9 cellular contexts compared by ENCODE assay signal in genomic region chr6:157514659-157515496, GRCh38.
DNase-seq lines count a peak whose midpoint lies in the region; ATAC-seq and TF ChIP-seq lines count a peak whose summit lies in the region.
"Had no signal": no experiment of that assay in that cellular context is flagged by ENCODE, and none has a peak within 500 bp of the region (broad histone marks: within the 10 kb centered on the region; RNA-seq: fewer than 3 reads in every experiment).

No MANE protein-coding gene starts in this region.

- H3K4me1 Mint-ChIP-seq in activated CD8-positive, alpha-beta memory T cell treated with anti-CD3 and anti-CD28 coated beads, Interleukin-2, amount 10 ng/mL, durations not matched to agents 7 days and 5 days: peaks cover 24% of the 10 kb centered on the region

- no peaks in the 10 kb centered on the region for H3K27me3 ChIP-seq in sigmoid colon

- no peaks in the 10 kb centered on the region for H3K36me3 ChIP-seq in sigmoid colon

- H3K9me3 ChIP-seq in sigmoid colon: no peaks in the 10 kb centered on the region

- H3K4me3 Mint-ChIP-seq in activated CD8-positive, alpha-beta memory T cell treated with anti-CD3 and anti-CD28 coated beads, Interleukin-2, amount 10 ng/mL, durations not matched to agents 7 days and 5 days: no peak overlapping the region
- H3K4me3 Mint-ChIP-seq: B cell had no signal

- ATAC-seq in activated CD8-positive, alpha-beta memory T cell treated with anti-CD3 and anti-CD28 coated beads, Interleukin-2, amount 10 ng/mL, durations not matched to agents 7 days and 5 days: peak; percentile 55
- peak; percentile 96 for ATAC-seq in SK-N-SH treated with all-trans-retinoic acid at 6 μM for 48 hours
- peak; percentile 39 for ATAC-seq in stimulated activated naive CD8-positive, alpha-beta T cell treated with anti-CD3 and anti-CD28 coated beads, Interleukin-15, Interleukin-2, amounts not matched to agents 100 U/mL and 50 U/mL, for 24 hours

- CTCF ChIA-PET in activated CD8-positive, alpha-beta memory T cell treated with anti-CD3 and anti-CD28 coated beads, Interleukin-2, amount 10 ng/mL, durations not matched to agents 7 days and 5 days (lab: Charles Lee): interaction anchor here (1.3 kb wide), 1 partner anchor 12 kb away, joined by 5 read pairs; no protein-coding TSS in a partner anchor

- peak; percentile 46 for DNase-seq in activated CD8-positive, alpha-beta memory T cell treated with anti-CD3 and anti-CD28 coated beads, Interleukin-2, amount 10 ng/mL, durations not matched to agents 7 days and 5 days
- no peak for DNase-seq in activated CD8-positive, alpha-beta memory T cell treated with anti-CD3 and anti-CD28 coated beads, Interleukin-2, amount 50 U/mL, for 4 hours
- DNase-seq in foreskin fibroblast (peak; percentile 78 to 82), occipital lobe (lab: John Stamatoyannopoulos, UW) (no peak), head of caudate nucleus (no peak), sigmoid colon (no peak)
- DNase-seq in stimulated activated naive CD8-positive, alpha-beta T cell treated with anti-CD3 and anti-CD28 coated beads, Interleukin-15, Interleukin-2, amounts not matched to agents 100 U/mL and 50 U/mL, for 24 hours: no peak

- TF ChIP-seq CTCF in foreskin fibroblast (IDR thresholded peaks at IDR 0.05; ENCODE audit: low read depth, low read length) (no peak), sigmoid colon (IDR thresholded peaks at IDR 0.05) (no peak)

- no peak overlapping the region for H3K27ac ChIP-seq in sigmoid colon

- H3K9me3 Mint-ChIP-seq in activated CD8-positive, alpha-beta memory T cell treated with anti-CD3 and anti-CD28 coated beads, Interleukin-2, amount 10 ng/mL, durations not matched to agents 7 days and 5 days (ENCODE audit: low read depth): peaks cover 2% of the 10 kb centered on the region

- H3K4me1 ChIP-seq in sigmoid colon: no peaks in the 10 kb centered on the region

- WGBS in sigmoid colon, 2 donors: 87 to 93% methylated on average over 19 of the region's 19 CpGs

- H3K36me3 Mint-ChIP-seq in activated CD8-positive, alpha-beta memory T cell treated with anti-CD3 and anti-CD28 coated beads, Interleukin-2, amount 10 ng/mL, durations not matched to agents 7 days and 5 days: peaks cover 5% of the 10 kb centered on the region

- no peak for TF ChIP-seq POLR2A in sigmoid colon (IDR thresholded peaks at IDR 0.05)

- no peak for TF ChIP-seq EP300 in sigmoid colon (IDR thresholded peaks at IDR 0.05)

- no peak overlapping the region for H3K27ac Mint-ChIP-seq in activated CD8-positive, alpha-beta memory T cell treated with anti-CD3 and anti-CD28 coated beads, Interleukin-2, amount 10 ng/mL, durations not matched to agents 7 days and 5 days
- H3K27ac Mint-ChIP-seq: B cell had no signal

- no peaks in the 10 kb centered on the region for H3K27me3 Mint-ChIP-seq in activated CD8-positive, alpha-beta memory T cell treated with anti-CD3 and anti-CD28 coated beads, Interleukin-2, amount 10 ng/mL, durations not matched to agents 7 days and 5 days
- H3K27me3 Mint-ChIP-seq: B cell had no signal

- intact Hi-C loops in head of caudate nucleus (cut with DNase I) (no loop called here), sigmoid colon (cut with DNase I) (no loop called here)

- H3K4me3 ChIP-seq in foreskin fibroblast (ENCODE audit: low read depth in 1 of 2, low read length in 2 of 2): no peak overlapping the region
- no peak overlapping the region for H3K4me3 ChIP-seq in sigmoid colon

TF ChIP-seq in SK-N-SH treated with all-trans-retinoic acid at 6 μM for 48 hours, 23 proteins besides CTCF, POLR2A, EP300 and RAD21:
- TF ChIP-seq ISL1 (CRISPR knock-in tag; IDR thresholded peaks at IDR 0.05) (no peak), BACH2 (CRISPR knock-in tag; IDR thresholded peaks at IDR 0.05; ENCODE audit: borderline replicate concordance) (no peak), ESRRG (CRISPR knock-in tag; IDR thresholded peaks at IDR 0.05) (no peak), PPARA (CRISPR knock-in tag; IDR thresholded peaks at IDR 0.05; ENCODE audit: borderline replicate concordance) (no peak), ARNTL (CRISPR knock-in tag; IDR thresholded peaks at IDR 0.05; ENCODE audit: borderline replicate concordance, low read depth) (no peak), TOX (CRISPR knock-in tag; IDR thresholded peaks at IDR 0.05; ENCODE audit: borderline replicate concordance) (no peak), ZNF565 (CRISPR knock-in tag; conservative IDR thresholded peaks at IDR 0.05; ENCODE audit: low read depth) (no peak), ZFP30 (CRISPR knock-in tag; IDR thresholded peaks at IDR 0.05) (no peak), ZC3H10 (CRISPR knock-in tag; IDR thresholded peaks at IDR 0.05) (no peak), ZFP3 (CRISPR knock-in tag; IDR thresholded peaks at IDR 0.05) (no peak)

Comparison
In these comparisons a context has a peak if more than half of its experiments do, and no peak if none do; other contexts are left out.
1. DNase-seq: peak in activated CD8-positive, alpha-beta memory T cell treated with anti-CD3 and anti-CD28 coated beads, Interleukin-2, amount 10 ng/mL, durations not matched to agents 7 days and 5 days (single experiment) and foreskin fibroblast (2 of 2); none in activated CD8-positive, alpha-beta memory T cell treated with anti-CD3 and anti-CD28 coated beads, Interleukin-2, amount 50 U/mL, for 4 hours (single experiment), stimulated activated naive CD8-positive, alpha-beta T cell treated with anti-CD3 and anti-CD28 coated beads, Interleukin-15, Interleukin-2, amounts not matched to agents 100 U/mL and 50 U/mL, for 24 hours (single experiment), occipital lobe (single experiment), head of caudate nucleus (0 of 42) and sigmoid colon (single experiment).
2. ATAC-seq: peak in every context shown above with its lines; median percentile 96 in SK-N-SH treated with all-trans-retinoic acid at 6 μM for 48 hours; 55 in activated CD8-positive, alpha-beta memory T cell treated with anti-CD3 and anti-CD28 coated beads, Interleukin-2, amount 10 ng/mL, durations not matched to agents 7 days and 5 days; 39 in stimulated activated naive CD8-positive, alpha-beta T cell treated with anti-CD3 and anti-CD28 coated beads, Interleukin-15, Interleukin-2, amounts not matched to agents 100 U/mL and 50 U/mL, for 24 hours.